ENCODE assay signal across 1 cellular context in the genomic region with DNA sequence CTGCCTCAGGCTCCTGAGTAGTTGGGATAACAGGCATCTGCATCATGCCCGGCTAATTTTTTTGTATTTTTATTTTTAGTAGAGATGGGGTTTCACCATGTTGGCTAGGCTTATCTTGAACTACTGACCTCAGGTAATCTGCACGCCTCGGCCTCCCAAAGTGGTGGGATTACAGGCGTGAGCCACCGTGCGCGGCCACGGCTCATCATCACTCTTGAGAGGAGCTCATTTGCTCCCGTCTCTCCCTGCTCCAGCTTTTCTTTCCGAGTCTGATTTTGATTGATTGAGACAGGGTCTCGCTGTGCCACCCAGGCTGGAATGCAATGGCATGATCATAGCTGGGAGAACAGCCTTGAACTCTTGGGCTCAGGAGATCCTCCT.
TF ChIP-seq lines count a peak whose summit lies in the region.

No MANE protein-coding gene starts in this region.

TF ChIP-seq in WTC11, 78 proteins besides CTCF, POLR2A, EP300 and RAD21 (continued from another document):
- TF ChIP-seq, protein P1, sequence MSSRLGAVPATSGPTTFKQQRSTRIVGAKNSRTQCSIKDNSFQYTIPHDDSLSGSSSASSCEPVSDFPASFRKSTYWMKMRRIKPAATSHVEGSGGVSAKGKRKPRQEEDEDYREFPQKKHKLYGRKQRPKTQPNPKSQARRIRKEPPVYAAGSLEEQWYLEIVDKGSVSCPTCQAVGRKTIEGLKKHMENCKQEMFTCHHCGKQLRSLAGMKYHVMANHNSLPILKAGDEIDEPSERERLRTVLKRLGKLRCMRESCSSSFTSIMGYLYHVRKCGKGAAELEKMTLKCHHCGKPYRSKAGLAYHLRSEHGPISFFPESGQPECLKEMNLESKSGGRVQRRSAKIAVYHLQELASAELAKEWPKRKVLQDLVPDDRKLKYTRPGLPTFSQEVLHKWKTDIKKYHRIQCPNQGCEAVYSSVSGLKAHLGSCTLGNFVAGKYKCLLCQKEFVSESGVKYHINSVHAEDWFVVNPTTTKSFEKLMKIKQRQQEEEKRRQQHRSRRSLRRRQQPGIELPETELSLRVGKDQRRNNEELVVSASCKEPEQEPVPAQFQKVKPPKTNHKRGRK (CRISPR knock-in tag; IDR thresholded peaks at IDR 0.05; ENCODE audit: borderline replicate concordance), result no peak
- TF ChIP-seq, protein P2, sequence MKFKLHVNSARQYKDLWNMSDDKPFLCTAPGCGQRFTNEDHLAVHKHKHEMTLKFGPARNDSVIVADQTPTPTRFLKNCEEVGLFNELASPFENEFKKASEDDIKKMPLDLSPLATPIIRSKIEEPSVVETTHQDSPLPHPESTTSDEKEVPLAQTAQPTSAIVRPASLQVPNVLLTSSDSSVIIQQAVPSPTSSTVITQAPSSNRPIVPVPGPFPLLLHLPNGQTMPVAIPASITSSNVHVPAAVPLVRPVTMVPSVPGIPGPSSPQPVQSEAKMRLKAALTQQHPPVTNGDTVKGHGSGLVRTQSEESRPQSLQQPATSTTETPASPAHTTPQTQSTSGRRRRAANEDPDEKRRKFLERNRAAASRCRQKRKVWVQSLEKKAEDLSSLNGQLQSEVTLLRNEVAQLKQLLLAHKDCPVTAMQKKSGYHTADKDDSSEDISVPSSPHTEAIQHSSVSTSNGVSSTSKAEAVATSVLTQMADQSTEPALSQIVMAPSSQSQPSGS (CRISPR knock-in tag; IDR thresholded peaks at IDR 0.05; ENCODE audit: borderline replicate concordance, low read depth), result no peak
- TF ChIP-seq, protein P3, sequence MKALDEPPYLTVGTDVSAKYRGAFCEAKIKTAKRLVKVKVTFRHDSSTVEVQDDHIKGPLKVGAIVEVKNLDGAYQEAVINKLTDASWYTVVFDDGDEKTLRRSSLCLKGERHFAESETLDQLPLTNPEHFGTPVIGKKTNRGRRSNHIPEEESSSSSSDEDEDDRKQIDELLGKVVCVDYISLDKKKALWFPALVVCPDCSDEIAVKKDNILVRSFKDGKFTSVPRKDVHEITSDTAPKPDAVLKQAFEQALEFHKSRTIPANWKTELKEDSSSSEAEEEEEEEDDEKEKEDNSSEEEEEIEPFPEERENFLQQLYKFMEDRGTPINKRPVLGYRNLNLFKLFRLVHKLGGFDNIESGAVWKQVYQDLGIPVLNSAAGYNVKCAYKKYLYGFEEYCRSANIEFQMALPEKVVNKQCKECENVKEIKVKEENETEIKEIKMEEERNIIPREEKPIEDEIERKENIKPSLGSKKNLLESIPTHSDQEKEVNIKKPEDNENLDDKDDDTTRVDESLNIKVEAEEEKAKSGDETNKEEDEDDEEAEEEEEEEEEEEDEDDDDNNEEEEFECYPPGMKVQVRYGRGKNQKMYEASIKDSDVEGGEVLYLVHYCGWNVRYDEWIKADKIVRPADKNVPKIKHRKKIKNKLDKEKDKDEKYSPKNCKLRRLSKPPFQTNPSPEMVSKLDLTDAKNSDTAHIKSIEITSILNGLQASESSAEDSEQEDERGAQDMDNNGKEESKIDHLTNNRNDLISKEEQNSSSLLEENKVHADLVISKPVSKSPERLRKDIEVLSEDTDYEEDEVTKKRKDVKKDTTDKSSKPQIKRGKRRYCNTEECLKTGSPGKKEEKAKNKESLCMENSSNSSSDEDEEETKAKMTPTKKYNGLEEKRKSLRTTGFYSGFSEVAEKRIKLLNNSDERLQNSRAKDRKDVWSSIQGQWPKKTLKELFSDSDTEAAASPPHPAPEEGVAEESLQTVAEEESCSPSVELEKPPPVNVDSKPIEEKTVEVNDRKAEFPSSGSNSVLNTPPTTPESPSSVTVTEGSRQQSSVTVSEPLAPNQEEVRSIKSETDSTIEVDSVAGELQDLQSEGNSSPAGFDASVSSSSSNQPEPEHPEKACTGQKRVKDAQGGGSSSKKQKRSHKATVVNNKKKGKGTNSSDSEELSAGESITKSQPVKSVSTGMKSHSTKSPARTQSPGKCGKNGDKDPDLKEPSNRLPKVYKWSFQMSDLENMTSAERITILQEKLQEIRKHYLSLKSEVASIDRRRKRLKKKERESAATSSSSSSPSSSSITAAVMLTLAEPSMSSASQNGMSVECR (CRISPR knock-in tag; IDR thresholded peaks at IDR 0.05; ENCODE audit: borderline replicate concordance), result no peak
- TF ChIP-seq, protein P4, sequence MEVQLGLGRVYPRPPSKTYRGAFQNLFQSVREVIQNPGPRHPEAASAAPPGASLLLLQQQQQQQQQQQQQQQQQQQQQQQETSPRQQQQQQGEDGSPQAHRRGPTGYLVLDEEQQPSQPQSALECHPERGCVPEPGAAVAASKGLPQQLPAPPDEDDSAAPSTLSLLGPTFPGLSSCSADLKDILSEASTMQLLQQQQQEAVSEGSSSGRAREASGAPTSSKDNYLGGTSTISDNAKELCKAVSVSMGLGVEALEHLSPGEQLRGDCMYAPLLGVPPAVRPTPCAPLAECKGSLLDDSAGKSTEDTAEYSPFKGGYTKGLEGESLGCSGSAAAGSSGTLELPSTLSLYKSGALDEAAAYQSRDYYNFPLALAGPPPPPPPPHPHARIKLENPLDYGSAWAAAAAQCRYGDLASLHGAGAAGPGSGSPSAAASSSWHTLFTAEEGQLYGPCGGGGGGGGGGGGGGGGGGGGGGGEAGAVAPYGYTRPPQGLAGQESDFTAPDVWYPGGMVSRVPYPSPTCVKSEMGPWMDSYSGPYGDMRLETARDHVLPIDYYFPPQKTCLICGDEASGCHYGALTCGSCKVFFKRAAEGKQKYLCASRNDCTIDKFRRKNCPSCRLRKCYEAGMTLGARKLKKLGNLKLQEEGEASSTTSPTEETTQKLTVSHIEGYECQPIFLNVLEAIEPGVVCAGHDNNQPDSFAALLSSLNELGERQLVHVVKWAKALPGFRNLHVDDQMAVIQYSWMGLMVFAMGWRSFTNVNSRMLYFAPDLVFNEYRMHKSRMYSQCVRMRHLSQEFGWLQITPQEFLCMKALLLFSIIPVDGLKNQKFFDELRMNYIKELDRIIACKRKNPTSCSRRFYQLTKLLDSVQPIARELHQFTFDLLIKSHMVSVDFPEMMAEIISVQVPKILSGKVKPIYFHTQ (CRISPR knock-in tag; IDR thresholded peaks at IDR 0.05), result no peak
TF ChIP-seq in WTC11: peak in this region for 0.
